In the genomic region with DNA sequence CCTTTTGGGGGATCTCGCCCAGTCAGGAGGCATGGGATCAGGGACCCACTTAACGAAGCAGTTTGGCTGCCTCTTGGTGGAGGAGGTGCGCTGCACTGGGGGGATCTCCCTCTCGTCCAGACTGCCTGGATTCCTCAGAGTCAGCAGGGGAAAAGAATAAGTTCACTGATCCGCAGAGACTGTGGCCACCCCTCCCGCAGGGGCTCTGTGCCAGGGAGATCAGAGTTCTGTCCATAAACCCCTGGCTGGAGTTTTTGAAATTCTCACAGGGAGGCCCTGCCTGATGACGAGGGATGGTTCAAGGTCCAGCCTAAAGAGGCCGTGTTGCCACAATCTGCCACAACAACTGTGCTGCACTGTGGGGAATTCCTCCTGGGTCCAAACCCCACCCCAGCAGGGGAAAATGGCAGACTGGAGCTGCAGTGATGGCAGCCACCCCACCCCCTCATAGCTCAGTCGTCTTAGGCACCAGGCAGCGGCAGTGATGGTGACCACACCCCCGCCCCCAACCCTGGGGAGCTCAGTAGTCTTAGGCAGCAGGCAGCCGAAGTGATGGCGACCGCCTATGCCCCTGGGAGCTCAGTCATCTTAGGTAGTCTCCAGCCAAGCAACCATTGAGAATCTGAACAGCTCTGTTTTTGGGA, we compare ENCODE assay signal across 17 cellular contexts.
"Had no signal": no experiment of that assay in that cellular context is flagged by ENCODE, and none has a peak within 500 bp of the region (broad histone marks: within the 10 kb centered on the region; RNA-seq: fewer than 3 reads in every experiment).

No MANE protein-coding gene starts in this region.

- DNase-seq: activated CD4-positive, alpha-beta T cell treated with anti-CD3 and anti-CD28 coated beads for 1 hour; activated CD4-positive, alpha-beta T cell treated with anti-CD3 and anti-CD28 coated beads, Interleukin-2, amount 50 U/mL, for 48 hours; activated naive CD4-positive, alpha-beta T cell treated with anti-CD3 and anti-CD28 coated beads, Interleukin-2, amount 10 ng/mL, durations not matched to agents 7 days and 5 days; effector CD4-positive, alpha-beta T cell; foreskin fibroblast; glutamatergic neuron; left cardiac atrium; nephron progenitor cell; sigmoid colon; stimulated activated CD4-positive, alpha-beta T cell treated with anti-CD3 and anti-CD28 coated beads, Interleukin-12 subunit alpha, Interleukin-12 subunit beta, amount 100 ng/mL, for 4 hours; stimulated activated CD4-positive, alpha-beta T cell treated with anti-CD3 and anti-CD28 coated beads, Interleukin-2, amount 100 ng/mL, for 24 hours; T-helper 1 cell; T1000 had no signal

- H3K27ac ChIP-seq: cardiac muscle cell, prostate gland, sigmoid colon had no signal

- ATAC-seq: left cardiac atrium; SK-N-SH treated with all-trans-retinoic acid at 6 μM for 48 hours; stimulated activated effector memory CD8-positive, alpha-beta T cell treated with anti-CD3 and anti-CD28 coated beads, Interleukin-12 subunit alpha, Interleukin-12 subunit beta, amount 100 ng/mL, for 72 hours had no signal

- H3K4me1 ChIP-seq: prostate gland, sigmoid colon had no signal

- H3K4me3 ChIP-seq: cardiac muscle cell, prostate gland, sigmoid colon had no signal

- H3K27me3 ChIP-seq: cardiac muscle cell, sigmoid colon had no signal

- H3K9me3 ChIP-seq: prostate gland, sigmoid colon had no signal

- H3K36me3 ChIP-seq: cardiac muscle cell, prostate gland, sigmoid colon had no signal
